16 cellular contexts compared by ENCODE assay signal in the genomic region with DNA sequence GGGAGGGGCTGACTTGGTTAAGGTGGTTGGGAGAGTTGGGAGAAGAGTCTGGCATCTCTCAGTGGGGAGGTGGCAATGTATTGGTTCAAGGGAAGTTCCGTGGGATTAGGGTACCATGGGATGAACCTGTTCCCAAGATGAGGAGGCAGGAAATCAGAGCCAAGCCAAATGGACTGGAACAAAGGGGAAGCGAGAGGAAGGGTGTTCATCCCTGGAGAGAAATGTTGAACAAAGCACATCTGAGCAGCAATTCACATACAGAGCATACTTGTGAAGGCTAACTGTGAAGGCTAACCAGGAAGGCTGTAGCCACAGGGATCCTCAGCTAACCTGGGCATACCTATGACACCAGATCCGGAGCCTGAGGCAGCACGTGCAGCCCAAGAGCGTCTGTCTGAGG.
DNase-seq lines count a peak whose midpoint lies in the region; ATAC-seq, FAIRE-seq and TF ChIP-seq lines count a peak whose summit lies in the region.
"Had no signal": no experiment of that assay in that cellular context is flagged by ENCODE, and none has a peak within 500 bp of the region (broad histone marks: within the 10 kb centered on the region; RNA-seq: fewer than 3 reads in every experiment).

No MANE protein-coding gene starts in this region.

- intact Hi-C loops in dendritic cell treated with granulocyte-macrophage colony-stimulating factor and Interleukin-4, amounts not matched to agents 40 ng/mL and 50 ng/mL, for 4 days (cut with micrococcal nuclease), result no loop called here
- intact Hi-C loops in tibial artery (cut with DNase I; ENCODE audit: low total_unique reads) (no loop called here), right lobe of liver (cut with DNase I) (no loop called here)

- H3K27me3 Mint-ChIP-seq in dendritic cell treated with granulocyte-macrophage colony-stimulating factor and Interleukin-4, amounts not matched to agents 40 ng/mL and 50 ng/mL, for 4 days, result no peaks in the 10 kb centered on the region
- H3K27me3 Mint-ChIP-seq: CD4-positive, alpha-beta T cell had no signal

- no peak for TF ChIP-seq CTCF in tibial artery (IDR thresholded peaks at IDR 0.05)
- no peak for TF ChIP-seq CTCF in right lobe of liver (IDR thresholded peaks at IDR 0.05)

- TF ChIP-seq POLR2A in GM12891 (IDR thresholded peaks at IDR 0.05; ENCODE audit: low read depth, low read length) (no peak), right lobe of liver (IDR thresholded peaks at IDR 0.05) (no peak)

- peak; percentile 5 for ATAC-seq in HG02885 (IDR thresholded peaks at IDR 0.05; ENCODE audit: poor library complexity, unreplicated experiment)
- ATAC-seq in GM19395 (IDR thresholded peaks at IDR 0.05; ENCODE audit: unreplicated experiment), result no peak
- no peak for ATAC-seq in right lobe of liver
- ATAC-seq: HCT116, HepG2 had no signal

- peaks cover 0 to 13% (median 8%) of the 10 kb centered on the region in 3 donors for H3K4me1 ChIP-seq in skeletal muscle tissue (ENCODE audit: control insufficient read depth in 3 of 3, insufficient read depth in 3 of 3, low read length in 3 of 3)
- H3K4me1 ChIP-seq in tibial artery, result no peaks in the 10 kb centered on the region
- no peaks in the 10 kb centered on the region for H3K4me1 ChIP-seq in right lobe of liver

- FAIRE-seq in GM12891 (lab: Jason Lieb, UNC), result peak; percentile 84
- FAIRE-seq: HepG2 had no signal

- H3K9ac ChIP-seq in skeletal muscle tissue (ENCODE audit: low read depth in 1 of 3, low read length in 3 of 3), result no peak overlapping the region

- H3K36me3 ChIP-seq in skeletal muscle tissue (ENCODE audit: control insufficient read depth in 3 of 3, insufficient read depth in 3 of 3, low read length in 3 of 3), result no peaks in the 10 kb centered on the region
- no peaks in the 10 kb centered on the region for H3K36me3 ChIP-seq in tibial artery
- no peaks in the 10 kb centered on the region for H3K36me3 ChIP-seq in right lobe of liver

- H3K4me1 Mint-ChIP-seq in dendritic cell treated with granulocyte-macrophage colony-stimulating factor and Interleukin-4, amounts not matched to agents 40 ng/mL and 50 ng/mL, for 4 days (ENCODE audit: low read depth), result peaks cover 59% of the 10 kb centered on the region

- H3K9me3 Mint-ChIP-seq in dendritic cell treated with granulocyte-macrophage colony-stimulating factor and Interleukin-4, amounts not matched to agents 40 ng/mL and 50 ng/mL, for 4 days, result no peaks in the 10 kb centered on the region
- H3K9me3 Mint-ChIP-seq: CD4-positive, alpha-beta T cell had no signal

- H3K27ac ChIP-seq in skeletal muscle tissue (ENCODE audit: low read depth, low read length) (peak overlapping the region; percentile 36), tibial artery (no peak overlapping the region), right lobe of liver (no peak overlapping the region)

- H3K4me3 ChIP-seq in skeletal muscle tissue (ENCODE audit: low read length in 3 of 3), result no peak overlapping the region
- no peak overlapping the region for H3K4me3 ChIP-seq in tibial artery
- no peak overlapping the region for H3K4me3 ChIP-seq in right lobe of liver

- H3K36me3 Mint-ChIP-seq in dendritic cell treated with granulocyte-macrophage colony-stimulating factor and Interleukin-4, amounts not matched to agents 40 ng/mL and 50 ng/mL, for 4 days (ENCODE audit: low read depth), result no peaks in the 10 kb centered on the region

- H3K9me3 ChIP-seq in skeletal muscle tissue (ENCODE audit: control insufficient read depth in 3 of 3, low read length in 3 of 3) (no peaks in the 10 kb centered on the region), tibial artery (no peaks in the 10 kb centered on the region), right lobe of liver (no peaks in the 10 kb centered on the region)

- DNase-seq in GM12891 (ENCODE audit: insufficient read length, low spot score), result no peak
- no peak for DNase-seq in tibial artery
- DNase-seq in right lobe of liver, result no peak
- DNase-seq: Calu3; CD4-positive, alpha-beta T cell; KG1; NCI-H1436 treated with DMSO at 0.1 percent for 48 hours; NCI-H2081; NCI-H510A; SHP77 treated with DMSO at 0.1 percent for 48 hours had no signal

- H3K27me3 ChIP-seq in skeletal muscle tissue (ENCODE audit: control insufficient read depth in 3 of 3, insufficient read depth in 3 of 3, low read length in 3 of 3) (no peaks in the 10 kb centered on the region), tibial artery (no peaks in the 10 kb centered on the region), right lobe of liver (no peaks in the 10 kb centered on the region)

- peak overlapping the region; percentile 67 for H3K27ac Mint-ChIP-seq in dendritic cell treated with granulocyte-macrophage colony-stimulating factor and Interleukin-4, amounts not matched to agents 40 ng/mL and 50 ng/mL, for 4 days
- H3K27ac Mint-ChIP-seq: CD4-positive, alpha-beta T cell had no signal

- 49% methylated on average over 2 of the region's 5 CpGs for WGBS in right lobe of liver (ENCODE audit: insufficient coverage, low coverage, low lambda C conversion rate, missing lambda C conversion rate)

- no peak overlapping the region for H3K4me3 Mint-ChIP-seq in dendritic cell treated with granulocyte-macrophage colony-stimulating factor and Interleukin-4, amounts not matched to agents 40 ng/mL and 50 ng/mL, for 4 days
- H3K4me3 Mint-ChIP-seq: CD4-positive, alpha-beta T cell had no signal

TF ChIP-seq in GM12891, 5 proteins besides CTCF, POLR2A, EP300 and RAD21:
- no peak for TF ChIP-seq POLR2AphosphoS5 (IDR thresholded peaks at IDR 0.05; ENCODE audit: low read depth, low read length)
- no peak for TF ChIP-seq POU2F2 (IDR thresholded peaks at IDR 0.05; ENCODE audit: low read depth, low read length)
- peak; percentile 75 for TF ChIP-seq SPI1 (IDR thresholded peaks at IDR 0.05; ENCODE audit: low read depth, low read length)
TF ChIP-seq in GM12891: peak in this region for 1.
